ENCODE assay signal across 8 cellular contexts in genomic region chr11:59810189-59810910, GRCh38. TPM values are rescaled to one million over a fixed set of nuclear protein-coding genes. Genes with fewer than 3 reads are reported as not detected.
DNase-seq lines count a peak whose midpoint lies in the region; ATAC-seq and TF ChIP-seq lines count a peak whose summit lies in the region.

Gene MRPL16, minus strand, starts transcription at chr11:59810778. Its CDS starts 120 bp downstream, at chr11:59810658.

- H3K36me3 Mint-ChIP-seq in activated CD4-positive, alpha-beta T cell treated with anti-CD3 and anti-CD28 coated beads, Interleukin-2, amount 10 ng/mL, durations not matched to agents 24 days and 14 days (ENCODE audit: low read depth): peaks cover 19% of the 10 kb centered on the region

- DNase-seq in C1 segment of cervical spinal cord (lab: John Stamatoyannopoulos, UW) (peak; percentile 9 to 86 (median 72)), NCI-H526 (lab: John Stamatoyannopoulos, UW) (peak; percentile 88 to 97), dedifferentiated amniotic fluid mesenchymal stem cell (ENCODE audit: extremely low spot score) (peak; percentile 88), left lung (peak; percentile 90 to 95)
- DNase-seq in activated CD4-positive, alpha-beta T cell treated with anti-CD3 and anti-CD28 coated beads, Interleukin-2, amount 10 ng/mL, durations not matched to agents 24 days and 14 days: peak; percentile 95
- DNase-seq in stimulated activated CD4-positive, alpha-beta T cell treated with anti-CD3 and anti-CD28 coated beads, Interleukin-2, amount 100 ng/mL, for 48 hours: peak; percentile 88 to 90

- H3K36me3 ChIP-seq in left lung: peaks cover 0 to 29% of the 10 kb centered on the region in 2 donors

- H3K4me1 Mint-ChIP-seq in activated CD4-positive, alpha-beta T cell treated with anti-CD3 and anti-CD28 coated beads, Interleukin-2, amount 10 ng/mL, durations not matched to agents 24 days and 14 days: peaks cover 22% of the 10 kb centered on the region

- H3K27ac ChIP-seq in left lung: peak within 1 kb of the TSS; percentile 83 to 94

- ATAC-seq in GM19324 (IDR thresholded peaks at IDR 0.05; ENCODE audit: low FRiP score, unreplicated experiment) (peak; percentile 98), HG03469 (IDR thresholded peaks at IDR 0.05; ENCODE audit: unreplicated experiment) (peak; percentile 94), left lung (peak; percentile 99)

- no peaks in the 10 kb centered on the region for H3K27me3 ChIP-seq in left lung

- H3K4me3 ChIP-seq in left lung: peak within 1 kb of the TSS; percentile 73 to 74

- no peaks in the 10 kb centered on the region for H3K27me3 Mint-ChIP-seq in activated CD4-positive, alpha-beta T cell treated with anti-CD3 and anti-CD28 coated beads, Interleukin-2, amount 10 ng/mL, durations not matched to agents 24 days and 14 days

- no peaks in the 10 kb centered on the region for H3K9me3 ChIP-seq in left lung

- intact Hi-C loops in activated CD4-positive, alpha-beta T cell treated with anti-CD3 and anti-CD28 coated beads, Interleukin-2, amount 10 ng/mL, durations not matched to agents 24 days and 14 days (cut with micrococcal nuclease): loop anchor here (1.0 to 5.0 kb wide), 5 partner anchors 47 to 258 kb away; partner anchors contain the start of genes PATL1 and STX3
- intact Hi-C loops in left lung (cut with DNase I): no loop called here

- no peak for TF ChIP-seq CTCF in left lung (IDR thresholded peaks at IDR 0.05)

- peaks cover 4 to 34% of the 10 kb centered on the region in 2 donors for H3K4me1 ChIP-seq in left lung

- H3K9me3 Mint-ChIP-seq in activated CD4-positive, alpha-beta T cell treated with anti-CD3 and anti-CD28 coated beads, Interleukin-2, amount 10 ng/mL, durations not matched to agents 24 days and 14 days: peaks cover 6% of the 10 kb centered on the region

- peak within 1 kb of the TSS; percentile 92 for H3K4me3 Mint-ChIP-seq in activated CD4-positive, alpha-beta T cell treated with anti-CD3 and anti-CD28 coated beads, Interleukin-2, amount 10 ng/mL, durations not matched to agents 24 days and 14 days

- H3K27ac Mint-ChIP-seq in activated CD4-positive, alpha-beta T cell treated with anti-CD3 and anti-CD28 coated beads, Interleukin-2, amount 10 ng/mL, durations not matched to agents 24 days and 14 days: peak within 1 kb of the TSS; percentile 91

RNA-seq across cellular contexts. Expression of gene MRPL16, which starts in this region (rescaled TPM):
- total RNA-seq in activated CD4-positive, alpha-beta T cell treated with anti-CD3 and anti-CD28 coated beads, Interleukin-2, amount 10 ng/mL, durations not matched to agents 24 days and 14 days: 96.8 and 97.4 TPM in 2 replicates
- 10 to 100 TPM; 32.9 to 35.6 TPM for total RNA-seq in left lung

Comparison
In these comparisons a context has a peak if more than half of its experiments do, and no peak if none do; other contexts are left out.
1. Peak in every context shown above with its lines: DNase-seq, ATAC-seq, H3K4me3 ChIP-seq and H3K27ac ChIP-seq.